14 cellular contexts compared by ENCODE assay signal in genomic region chr7:50315739-50316671, GRCh38. TPM values are rescaled to one million over a fixed set of nuclear protein-coding genes. Genes with fewer than 3 reads are reported as not detected.
DNase-seq lines count a peak whose midpoint lies in the region; ATAC-seq and TF ChIP-seq lines count a peak whose summit lies in the region.
"Had no signal": no experiment of that assay in that cellular context is flagged by ENCODE, and none has a peak within 500 bp of the region (broad histone marks: within the 10 kb centered on the region; RNA-seq: fewer than 3 reads in every experiment).

No MANE protein-coding gene starts in this region.

- TF ChIP-seq CTCF in GM12874 (IDR thresholded peaks at IDR 0.05; ENCODE audit: insufficient read depth, low read depth, low read length) (peak; percentile 0; the same call in 1 of the 2 replicates), progenitor cell of endocrine pancreas (IDR thresholded peaks at IDR 0.05; ENCODE audit: unreplicated experiment) (no peak)

- in situ Hi-C loops in HAP-1 (cut with MboI; ENCODE audit: low sequenced_read_pairs) = no loop called here

- intact Hi-C loops in left cardiac atrium (cut with DNase I) = no loop called here

- H3K36me3 ChIP-seq in BLaER1 treated with 17β-estradiol and CSF1 and Interleukin-3, amounts not matched to agents 10 nM and 100 nM = peaks cover 26 to 62% (median 39%) of the 10 kb centered on the region in 11 experiments
- no peaks in the 10 kb centered on the region for H3K36me3 ChIP-seq in HAP-1 (replicated peaks)
- H3K36me3 ChIP-seq: suprapubic skin had no signal

- H3K9me3 Mint-ChIP-seq in activated CD4-positive, alpha-beta memory T cell treated with anti-CD3 and anti-CD28 coated beads, Interleukin-2, amount 10 ng/mL, durations not matched to agents 7 days and 5 days = no peaks in the 10 kb centered on the region
- H3K9me3 Mint-ChIP-seq in memory B cell (no peaks in the 10 kb centered on the region), progenitor cell of endocrine pancreas (ENCODE audit: low read depth) (no peaks in the 10 kb centered on the region)

- peak overlapping the region; percentile 88 for H3K4me3 Mint-ChIP-seq in activated CD4-positive, alpha-beta memory T cell treated with anti-CD3 and anti-CD28 coated beads, Interleukin-2, amount 10 ng/mL, durations not matched to agents 7 days and 5 days
- peak overlapping the region; percentile 85 for H3K4me3 Mint-ChIP-seq in memory B cell
- no peak overlapping the region for H3K4me3 Mint-ChIP-seq in progenitor cell of endocrine pancreas (ENCODE audit: low read depth)

- no peaks in the 10 kb centered on the region for H3K27me3 Mint-ChIP-seq in activated CD4-positive, alpha-beta memory T cell treated with anti-CD3 and anti-CD28 coated beads, Interleukin-2, amount 10 ng/mL, durations not matched to agents 7 days and 5 days
- H3K27me3 Mint-ChIP-seq in memory B cell = no peaks in the 10 kb centered on the region
- H3K27me3 Mint-ChIP-seq in progenitor cell of endocrine pancreas = peaks cover 43% of the 10 kb centered on the region

- peak overlapping the region; percentile 86 to 99 (median 94) for H3K4me2 ChIP-seq in BLaER1 treated with 17β-estradiol and CSF1 and Interleukin-3, amounts not matched to agents 10 nM and 100 nM

- DNase-seq in activated CD4-positive, alpha-beta memory T cell treated with anti-CD3 and anti-CD28 coated beads, Interleukin-2, amount 10 ng/mL, durations not matched to agents 7 days and 5 days = no peak
- no peak for DNase-seq in memory B cell (ENCODE audit: low spot score in 2 of 2)
- no peak for DNase-seq in left cardiac atrium
- DNase-seq in progenitor cell of endocrine pancreas (ENCODE audit: low spot score, unreplicated experiment) = no peak
- DNase-seq in HAP-1 (ENCODE audit: low spot score in 2 of 2) = no peak
- DNase-seq: amniotic stem cell, GM23248, hippocampal formation, NCI-H748 treated with DMSO at 0.1 percent for 48 hours had no signal

- H3K4me1 Mint-ChIP-seq in activated CD4-positive, alpha-beta memory T cell treated with anti-CD3 and anti-CD28 coated beads, Interleukin-2, amount 10 ng/mL, durations not matched to agents 7 days and 5 days = peaks cover 84% of the 10 kb centered on the region
- H3K4me1 Mint-ChIP-seq in memory B cell (peaks cover 66% of the 10 kb centered on the region), progenitor cell of endocrine pancreas (ENCODE audit: low read depth) (no peaks in the 10 kb centered on the region)

- H3K4me3 ChIP-seq in BLaER1 treated with 17β-estradiol and CSF1 and Interleukin-3, amounts not matched to agents 10 nM and 100 nM = no peak overlapping the region; a peak in 1 of 20 replicates
- no peak overlapping the region for H3K4me3 ChIP-seq in HAP-1
- H3K4me3 ChIP-seq: GM23248, suprapubic skin had no signal

- no peaks in the 10 kb centered on the region for H3K9me3 ChIP-seq in BLaER1 treated with 17β-estradiol and CSF1 and Interleukin-3, amounts not matched to agents 10 nM and 100 nM (replicated peaks in 1 of 11)
- no peaks in the 10 kb centered on the region for H3K9me3 ChIP-seq in HAP-1
- H3K9me3 ChIP-seq: suprapubic skin had no signal

- ATAC-seq in memory B cell (ENCODE audit: low read depth) (peak; percentile 1), left cardiac atrium (no peak), GM18517 (IDR thresholded peaks at IDR 0.05; ENCODE audit: unreplicated experiment) (no peak)

- peak overlapping the region; percentile 99 for H3K27ac Mint-ChIP-seq in activated CD4-positive, alpha-beta memory T cell treated with anti-CD3 and anti-CD28 coated beads, Interleukin-2, amount 10 ng/mL, durations not matched to agents 7 days and 5 days
- H3K27ac Mint-ChIP-seq in memory B cell (peak overlapping the region; percentile 96), progenitor cell of endocrine pancreas (no peak overlapping the region)

- POLR2A ChIA-PET in activated CD4-positive, alpha-beta memory T cell treated with anti-CD3 and anti-CD28 coated beads, Interleukin-2, amount 10 ng/mL, durations not matched to agents 7 days and 5 days (lab: Charles Lee) = interaction anchor here (0.8 to 23.3 kb wide), 11 partner anchors 4 to 107 kb away, joined by 3 to 1125 read pairs (median 338); partner anchors contain the start of gene IKZF1

- CTCF ChIA-PET in activated CD4-positive, alpha-beta memory T cell treated with anti-CD3 and anti-CD28 coated beads, Interleukin-2, amount 10 ng/mL, durations not matched to agents 7 days and 5 days (lab: Charles Lee) = interaction anchor here (0.8 to 14.5 kb wide), 7 partner anchors 8 to 111 kb away, joined by 3 to 177 read pairs (median 15); partner anchors contain the start of gene IKZF1

- peaks cover 92% of the 10 kb centered on the region for H3K36me3 Mint-ChIP-seq in activated CD4-positive, alpha-beta memory T cell treated with anti-CD3 and anti-CD28 coated beads, Interleukin-2, amount 10 ng/mL, durations not matched to agents 7 days and 5 days (ENCODE audit: low read depth)
- H3K36me3 Mint-ChIP-seq in memory B cell (peaks cover 16% of the 10 kb centered on the region), progenitor cell of endocrine pancreas (ENCODE audit: insufficient read depth) (no peaks in the 10 kb centered on the region)

- peak overlapping the region in 8 of 11 experiments; percentile 1 to 64 (median 17); a peak in 9 of 22 replicates for H3K27ac ChIP-seq in BLaER1 treated with 17β-estradiol and CSF1 and Interleukin-3, amounts not matched to agents 10 nM and 100 nM
- H3K27ac ChIP-seq: C4-2B, GM23248, suprapubic skin had no signal

- peaks cover 58 to 100% (median 88%) of the 10 kb centered on the region in 11 experiments for H4K20me1 ChIP-seq in BLaER1 treated with 17β-estradiol and CSF1 and Interleukin-3, amounts not matched to agents 10 nM and 100 nM

- peaks cover 82 to 99% (median 93%) of the 10 kb centered on the region in 10 experiments for H3K4me1 ChIP-seq in BLaER1 treated with 17β-estradiol and CSF1 and Interleukin-3, amounts not matched to agents 10 nM and 100 nM
- no peaks in the 10 kb centered on the region for H3K4me1 ChIP-seq in HAP-1
- H3K4me1 ChIP-seq: suprapubic skin had no signal

- H3K27me3 ChIP-seq in BLaER1 treated with 17β-estradiol and CSF1 and Interleukin-3, amounts not matched to agents 10 nM and 100 nM = no peaks in the 10 kb centered on the region
- peaks cover 12% of the 10 kb centered on the region for H3K27me3 ChIP-seq in HAP-1 (ENCODE audit: low read depth)
- H3K27me3 ChIP-seq: suprapubic skin had no signal

- peak overlapping the region in 4 of 11 experiments; percentile 13 to 66 (median 47); a peak in 9 of 22 replicates for H3K9ac ChIP-seq in BLaER1 treated with 17β-estradiol and CSF1 and Interleukin-3, amounts not matched to agents 10 nM and 100 nM
- H3K9ac ChIP-seq: GM23248 had no signal

RNA-seq across cellular contexts. Expression of gene IKZF1, which starts 11.5 kb away (rescaled TPM):
- 100 to 1,000 TPM; 383 to 404 TPM for total RNA-seq in activated CD4-positive, alpha-beta memory T cell treated with anti-CD3 and anti-CD28 coated beads, Interleukin-2, amount 10 ng/mL, durations not matched to agents 7 days and 5 days
- total RNA-seq in left cardiac atrium (1 to 10 TPM; 4.4 to 9.2 TPM), progenitor cell of endocrine pancreas (0.36 and 0.42 TPM in 2 replicates)
- total RNA-seq: GM23248 had no signal

Comparison
In these comparisons a context has a peak if more than half of its experiments do, and no peak if none do; other contexts are left out.
1. RNA of gene IKZF1, which starts 11.5 kb away (total RNA-seq): 383 to 404 TPM in activated CD4-positive, alpha-beta memory T cell treated with anti-CD3 and anti-CD28 coated beads, Interleukin-2, amount 10 ng/mL, durations not matched to agents 7 days and 5 days; 4.4 to 9.2 TPM in left cardiac atrium and 0.36 to 0.42 TPM in progenitor cell of endocrine pancreas; every median in the first group is over 10 times any median in the second.